ENCODE assay signal across 1 cellular context in the genomic region with DNA sequence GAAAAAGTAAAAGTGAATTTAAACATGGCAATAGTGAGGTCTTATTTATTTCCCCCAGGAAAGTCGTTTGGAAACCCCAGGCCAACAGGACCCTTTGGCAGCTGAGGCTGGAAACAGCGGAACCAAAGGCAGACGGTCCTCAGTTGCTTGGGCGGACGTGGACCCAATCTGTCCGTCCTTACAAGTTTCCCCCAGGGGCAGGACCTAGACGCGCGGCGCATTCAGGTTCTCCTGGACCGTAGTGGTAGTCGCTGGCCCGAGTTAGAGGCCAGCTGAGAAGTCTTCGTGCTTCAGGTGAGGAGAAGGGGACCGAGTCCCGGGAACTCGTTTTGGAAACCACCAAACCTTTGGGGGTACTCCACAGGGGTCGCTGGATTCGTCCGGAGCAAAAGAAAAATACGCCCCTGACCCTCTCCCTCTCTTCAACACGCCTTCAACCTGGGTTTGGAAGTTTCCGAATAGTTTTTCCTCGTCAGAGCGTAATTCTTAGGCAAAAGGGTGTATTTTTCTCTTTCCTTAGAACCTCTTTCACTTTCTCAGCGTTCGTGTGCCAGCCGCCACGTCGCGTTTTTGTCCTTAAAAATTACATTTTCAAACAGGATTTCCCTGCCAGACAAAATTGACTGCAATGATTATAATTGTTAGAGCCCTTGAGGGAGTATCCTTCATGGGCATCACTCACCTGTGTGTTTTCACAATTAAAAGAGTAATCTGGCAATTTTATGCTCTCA.
TF ChIP-seq lines count a peak whose summit lies in the region.

No MANE protein-coding gene starts in this region.

TF ChIP-seq in HepG2, 621 proteins besides CTCF, POLR2A, EP300 and RAD21 (continued from another document and continues in another):
- peak; percentile 91 for TF ChIP-seq NFAT5 (CRISPR knock-in tag; IDR thresholded peaks at IDR 0.05)
- peak; percentile 99 for TF ChIP-seq PHF20 (CRISPR knock-in tag; IDR thresholded peaks at IDR 0.05)
- TF ChIP-seq ATF7 (IDR thresholded peaks at IDR 0.05): no peak
- TF ChIP-seq ATF7 (CRISPR knock-in tag; IDR thresholded peaks at IDR 0.05): no peak
- no peak for TF ChIP-seq SMARCE1 (IDR thresholded peaks at IDR 0.05; ENCODE audit: borderline replicate concordance)
- no peak for TF ChIP-seq TRIM24 (CRISPR knock-in tag; IDR thresholded peaks at IDR 0.05)
- TF ChIP-seq SKIL (CRISPR knock-in tag; IDR thresholded peaks at IDR 0.05; ENCODE audit: borderline replicate concordance): no peak
- peak; percentile 87 for TF ChIP-seq ZNF768 (CRISPR knock-in tag; IDR thresholded peaks at IDR 0.05)
- TF ChIP-seq ZNF547 (CRISPR knock-in tag; IDR thresholded peaks at IDR 0.05): no peak; the same call in 1 of the 2 replicates
- peak; percentile 98 for TF ChIP-seq ZFY (CRISPR knock-in tag; IDR thresholded peaks at IDR 0.05)
- TF ChIP-seq ZNF567 (CRISPR knock-in tag; IDR thresholded peaks at IDR 0.05; ENCODE audit: borderline replicate concordance): no peak
- TF ChIP-seq ZSCAN25 (CRISPR knock-in tag; IDR thresholded peaks at IDR 0.05): 0 out of 2 replicates have a peak, but pooled peaks have one; percentile 43
- no peak for TF ChIP-seq SP140L (CRISPR knock-in tag; IDR thresholded peaks at IDR 0.05; ENCODE audit: borderline replicate concordance)
- TF ChIP-seq, protein P1, sequence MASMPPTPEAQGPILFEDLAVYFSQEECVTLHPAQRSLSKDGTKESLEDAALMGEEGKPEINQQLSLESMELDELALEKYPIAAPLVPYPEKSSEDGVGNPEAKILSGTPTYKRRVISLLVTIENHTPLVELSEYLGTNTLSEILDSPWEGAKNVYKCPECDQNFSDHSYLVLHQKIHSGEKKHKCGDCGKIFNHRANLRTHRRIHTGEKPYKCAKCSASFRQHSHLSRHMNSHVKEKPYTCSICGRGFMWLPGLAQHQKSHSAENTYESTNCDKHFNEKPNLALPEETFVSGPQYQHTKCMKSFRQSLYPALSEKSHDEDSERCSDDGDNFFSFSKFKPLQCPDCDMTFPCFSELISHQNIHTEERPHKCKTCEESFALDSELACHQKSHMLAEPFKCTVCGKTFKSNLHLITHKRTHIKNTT (CRISPR knock-in tag; IDR thresholded peaks at IDR 0.05): peak; percentile 80; the same call in 1 of the 2 replicates
- TF ChIP-seq ZKSCAN8 (CRISPR knock-in tag; IDR thresholded peaks at IDR 0.05; ENCODE audit: borderline replicate concordance): peak; percentile 86
- peak; percentile 87 for TF ChIP-seq MIXL1 (CRISPR knock-in tag; IDR thresholded peaks at IDR 0.05)
- TF ChIP-seq ZNF432 (CRISPR knock-in tag; IDR thresholded peaks at IDR 0.05; ENCODE audit: borderline replicate concordance): no peak
- TF ChIP-seq POLR2AphosphoS5 (IDR thresholded peaks at IDR 0.05; ENCODE audit: low read depth, low read length): peak; percentile 84
- peak; percentile 31; the same call in 1 of the 2 replicates for TF ChIP-seq ZNF362 (CRISPR knock-in tag; IDR thresholded peaks at IDR 0.05; ENCODE audit: borderline replicate concordance)
- TF ChIP-seq, protein P2, sequence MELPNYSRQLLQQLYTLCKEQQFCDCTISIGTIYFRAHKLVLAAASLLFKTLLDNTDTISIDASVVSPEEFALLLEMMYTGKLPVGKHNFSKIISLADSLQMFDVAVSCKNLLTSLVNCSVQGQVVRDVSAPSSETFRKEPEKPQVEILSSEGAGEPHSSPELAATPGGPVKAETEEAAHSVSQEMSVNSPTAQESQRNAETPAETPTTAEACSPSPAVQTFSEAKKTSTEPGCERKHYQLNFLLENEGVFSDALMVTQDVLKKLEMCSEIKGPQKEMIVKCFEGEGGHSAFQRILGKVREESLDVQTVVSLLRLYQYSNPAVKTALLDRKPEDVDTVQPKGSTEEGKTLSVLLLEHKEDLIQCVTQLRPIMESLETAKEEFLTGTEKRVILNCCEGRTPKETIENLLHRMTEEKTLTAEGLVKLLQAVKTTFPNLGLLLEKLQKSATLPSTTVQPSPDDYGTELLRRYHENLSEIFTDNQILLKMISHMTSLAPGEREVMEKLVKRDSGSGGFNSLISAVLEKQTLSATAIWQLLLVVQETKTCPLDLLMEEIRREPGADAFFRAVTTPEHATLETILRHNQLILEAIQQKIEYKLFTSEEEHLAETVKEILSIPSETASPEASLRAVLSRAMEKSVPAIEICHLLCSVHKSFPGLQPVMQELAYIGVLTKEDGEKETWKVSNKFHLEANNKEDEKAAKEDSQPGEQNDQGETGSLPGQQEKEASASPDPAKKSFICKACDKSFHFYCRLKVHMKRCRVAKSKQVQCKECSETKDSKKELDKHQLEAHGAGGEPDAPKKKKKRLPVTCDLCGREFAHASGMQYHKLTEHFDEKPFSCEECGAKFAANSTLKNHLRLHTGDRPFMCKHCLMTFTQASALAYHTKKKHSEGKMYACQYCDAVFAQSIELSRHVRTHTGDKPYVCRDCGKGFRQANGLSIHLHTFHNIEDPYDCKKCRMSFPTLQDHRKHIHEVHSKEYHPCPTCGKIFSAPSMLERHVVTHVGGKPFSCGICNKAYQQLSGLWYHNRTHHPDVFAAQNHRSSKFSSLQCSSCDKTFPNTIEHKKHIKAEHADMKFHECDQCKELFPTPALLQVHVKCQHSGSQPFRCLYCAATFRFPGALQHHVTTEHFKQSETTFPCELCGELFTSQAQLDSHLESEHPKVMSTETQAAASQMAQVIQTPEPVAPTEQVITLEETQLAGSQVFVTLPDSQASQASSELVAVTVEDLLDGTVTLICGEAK (IDR thresholded peaks at IDR 0.05): peak; percentile 56
- TF ChIP-seq, protein P2 (CRISPR knock-in tag; IDR thresholded peaks at IDR 0.05): peak; percentile 89; the same call in 1 of the 2 replicates
- peak; percentile 46; the same call in 1 of the 2 replicates for TF ChIP-seq ZC3H4 (CRISPR knock-in tag; IDR thresholded peaks at IDR 0.05; ENCODE audit: borderline replicate concordance)
- TF ChIP-seq, protein P3, sequence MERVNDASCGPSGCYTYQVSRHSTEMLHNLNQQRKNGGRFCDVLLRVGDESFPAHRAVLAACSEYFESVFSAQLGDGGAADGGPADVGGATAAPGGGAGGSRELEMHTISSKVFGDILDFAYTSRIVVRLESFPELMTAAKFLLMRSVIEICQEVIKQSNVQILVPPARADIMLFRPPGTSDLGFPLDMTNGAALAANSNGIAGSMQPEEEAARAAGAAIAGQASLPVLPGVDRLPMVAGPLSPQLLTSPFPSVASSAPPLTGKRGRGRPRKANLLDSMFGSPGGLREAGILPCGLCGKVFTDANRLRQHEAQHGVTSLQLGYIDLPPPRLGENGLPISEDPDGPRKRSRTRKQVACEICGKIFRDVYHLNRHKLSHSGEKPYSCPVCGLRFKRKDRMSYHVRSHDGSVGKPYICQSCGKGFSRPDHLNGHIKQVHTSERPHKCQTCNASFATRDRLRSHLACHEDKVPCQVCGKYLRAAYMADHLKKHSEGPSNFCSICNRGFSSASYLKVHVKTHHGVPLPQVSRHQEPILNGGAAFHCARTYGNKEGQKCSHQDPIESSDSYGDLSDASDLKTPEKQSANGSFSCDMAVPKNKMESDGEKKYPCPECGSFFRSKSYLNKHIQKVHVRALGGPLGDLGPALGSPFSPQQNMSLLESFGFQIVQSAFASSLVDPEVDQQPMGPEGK (CRISPR knock-in tag; IDR thresholded peaks at IDR 0.05): peak; percentile 67
